In the genomic region with DNA sequence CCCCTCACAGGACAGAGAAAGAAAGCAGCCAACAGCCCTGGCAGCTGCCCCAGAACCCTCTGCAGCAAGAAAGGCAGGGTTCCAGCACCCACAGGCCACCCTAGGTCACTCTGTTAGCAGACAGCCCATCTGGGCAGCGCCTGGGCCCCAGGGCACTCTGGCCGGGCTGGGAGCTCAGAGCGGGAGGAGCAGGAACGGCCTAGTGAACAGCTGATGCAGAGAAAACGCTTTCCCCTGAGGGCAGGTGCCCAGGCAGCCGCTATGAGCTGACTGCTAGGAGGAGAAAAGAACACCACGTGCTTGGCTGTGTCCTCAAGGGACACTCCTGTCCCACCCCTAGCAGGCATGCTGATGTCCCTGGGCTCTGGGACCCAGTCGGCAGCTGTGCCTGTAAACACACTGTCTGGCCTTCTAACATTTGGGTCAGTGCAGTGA, we compare ENCODE assay signal across 8 cellular contexts. TPM values are rescaled to one million over a fixed set of nuclear protein-coding genes. Genes with fewer than 3 reads are reported as not detected.
DNase-seq lines count a peak whose midpoint lies in the region; ATAC-seq and TF ChIP-seq lines count a peak whose summit lies in the region.

No MANE protein-coding gene starts in this region.

- H3K36me3 ChIP-seq in lower lobe of right lung: peaks cover 27% of the 10 kb centered on the region
- peaks cover 23% of the 10 kb centered on the region for H3K36me3 ChIP-seq in upper lobe of right lung
- no peaks in the 10 kb centered on the region for H3K36me3 ChIP-seq in neural progenitor cell

- no peak for DNase-seq in activated naive CD8-positive, alpha-beta T cell treated with anti-CD3 and anti-CD28 coated beads, Interleukin-2, amount 10 ng/mL, durations not matched to agents 7 days and 5 days
- DNase-seq in activated naive CD8-positive, alpha-beta T cell treated with anti-CD3 and anti-CD28 coated beads for 36 hours: no peak
- DNase-seq in amygdala (lab: John Stamatoyannopoulos, UW) (peak in 36 of 56 donors; percentile 27 to 83 (median 59)), lower lobe of right lung (peak; percentile 55), upper lobe of right lung (peak; percentile 71), SKM-1 (lab: John Stamatoyannopoulos, UW; ENCODE audit: unreplicated experiment) (no peak), neural progenitor cell (ENCODE audit: low spot score) (no peak)
- DNase-seq in stimulated activated naive CD4-positive, alpha-beta T cell (lab: John Stamatoyannopoulos, UW): no peak

- H3K27ac Mint-ChIP-seq in activated naive CD8-positive, alpha-beta T cell treated with anti-CD3 and anti-CD28 coated beads, Interleukin-2, amount 10 ng/mL, durations not matched to agents 7 days and 5 days: peak overlapping the region; percentile 72
- H3K27ac Mint-ChIP-seq in activated naive CD8-positive, alpha-beta T cell treated with anti-CD3 and anti-CD28 coated beads for 36 hours: no peak overlapping the region
- H3K27ac Mint-ChIP-seq in neural progenitor cell: no peak overlapping the region

- no peaks in the 10 kb centered on the region for H3K9me3 Mint-ChIP-seq in activated naive CD8-positive, alpha-beta T cell treated with anti-CD3 and anti-CD28 coated beads, Interleukin-2, amount 10 ng/mL, durations not matched to agents 7 days and 5 days
- no peaks in the 10 kb centered on the region for H3K9me3 Mint-ChIP-seq in activated naive CD8-positive, alpha-beta T cell treated with anti-CD3 and anti-CD28 coated beads for 36 hours
- no peaks in the 10 kb centered on the region for H3K9me3 Mint-ChIP-seq in neural progenitor cell

- H3K27me3 ChIP-seq in lower lobe of right lung (ENCODE audit: low read depth) (no peaks in the 10 kb centered on the region), upper lobe of right lung (no peaks in the 10 kb centered on the region), neural progenitor cell (no peaks in the 10 kb centered on the region)

- H3K4me1 ChIP-seq in lower lobe of right lung (peaks cover 77% of the 10 kb centered on the region), upper lobe of right lung (peaks cover 74% of the 10 kb centered on the region), neural progenitor cell (peaks cover 24% of the 10 kb centered on the region)

- H3K27ac ChIP-seq in lower lobe of right lung (peak overlapping the region; percentile 80), upper lobe of right lung (peak overlapping the region; percentile 80), neural progenitor cell (no peak overlapping the region)

- H3K4me3 Mint-ChIP-seq in activated naive CD8-positive, alpha-beta T cell treated with anti-CD3 and anti-CD28 coated beads, Interleukin-2, amount 10 ng/mL, durations not matched to agents 7 days and 5 days: no peak overlapping the region
- no peak overlapping the region for H3K4me3 Mint-ChIP-seq in activated naive CD8-positive, alpha-beta T cell treated with anti-CD3 and anti-CD28 coated beads for 36 hours
- no peak overlapping the region for H3K4me3 Mint-ChIP-seq in neural progenitor cell

- H3K9me3 ChIP-seq in lower lobe of right lung: no peaks in the 10 kb centered on the region
- no peaks in the 10 kb centered on the region for H3K9me3 ChIP-seq in upper lobe of right lung
- H3K9me3 ChIP-seq in neural progenitor cell (ENCODE audit: low read depth): no peaks in the 10 kb centered on the region

- ATAC-seq in activated naive CD8-positive, alpha-beta T cell treated with anti-CD3 and anti-CD28 coated beads, Interleukin-2, amount 10 ng/mL, durations not matched to agents 7 days and 5 days (ENCODE audit: low read depth): no peak
- ATAC-seq in lower lobe of right lung (peak; percentile 34 to 45), upper lobe of right lung (peak; percentile 48)

- H3K4me3 ChIP-seq in lower lobe of right lung: no peak overlapping the region
- peak overlapping the region; percentile 8 for H3K4me3 ChIP-seq in upper lobe of right lung
- H3K4me3 ChIP-seq in neural progenitor cell: no peak overlapping the region

- POLR2A ChIA-PET in activated naive CD8-positive, alpha-beta T cell treated with anti-CD3 and anti-CD28 coated beads, Interleukin-2, amount 10 ng/mL, durations not matched to agents 7 days and 5 days (lab: Charles Lee): interaction anchor here (1.1 to 4.4 kb wide), 4 partner anchors 19 to 84 kb away, joined by 3 to 22 read pairs (median 4); a partner anchor contains a TSS

- no peak overlapping the region for H2AFZ ChIP-seq in neural progenitor cell (replicated peaks)

- H3K9ac ChIP-seq in neural progenitor cell: no peak overlapping the region

- H3K4me1 Mint-ChIP-seq in activated naive CD8-positive, alpha-beta T cell treated with anti-CD3 and anti-CD28 coated beads, Interleukin-2, amount 10 ng/mL, durations not matched to agents 7 days and 5 days: peaks cover 37% of the 10 kb centered on the region
- peaks cover 53% of the 10 kb centered on the region for H3K4me1 Mint-ChIP-seq in activated naive CD8-positive, alpha-beta T cell treated with anti-CD3 and anti-CD28 coated beads for 36 hours
- H3K4me1 Mint-ChIP-seq in neural progenitor cell: peaks cover 32% of the 10 kb centered on the region

- H3K4me2 ChIP-seq in neural progenitor cell: no peak overlapping the region

- TF ChIP-seq CTCF in lower lobe of right lung (IDR thresholded peaks at IDR 0.05) (no peak), upper lobe of right lung (IDR thresholded peaks at IDR 0.05) (no peak), neural progenitor cell (IDR thresholded peaks at IDR 0.05) (no peak)

- peaks cover 6% of the 10 kb centered on the region for H3F3A ChIP-seq in neural progenitor cell (ENCODE audit: low read depth)

- no peaks in the 10 kb centered on the region for H3K27me3 Mint-ChIP-seq in activated naive CD8-positive, alpha-beta T cell treated with anti-CD3 and anti-CD28 coated beads, Interleukin-2, amount 10 ng/mL, durations not matched to agents 7 days and 5 days
- H3K27me3 Mint-ChIP-seq in activated naive CD8-positive, alpha-beta T cell treated with anti-CD3 and anti-CD28 coated beads for 36 hours: no peaks in the 10 kb centered on the region
- peaks cover 9% of the 10 kb centered on the region for H3K27me3 Mint-ChIP-seq in neural progenitor cell (ENCODE audit: insufficient read depth, low read depth)

- peaks cover 7% of the 10 kb centered on the region for H3K36me3 Mint-ChIP-seq in activated naive CD8-positive, alpha-beta T cell treated with anti-CD3 and anti-CD28 coated beads, Interleukin-2, amount 10 ng/mL, durations not matched to agents 7 days and 5 days
- H3K36me3 Mint-ChIP-seq in activated naive CD8-positive, alpha-beta T cell treated with anti-CD3 and anti-CD28 coated beads for 36 hours: peaks cover 1% of the 10 kb centered on the region
- peaks cover 6% of the 10 kb centered on the region for H3K36me3 Mint-ChIP-seq in neural progenitor cell

- H3K79me2 ChIP-seq in neural progenitor cell (ENCODE audit: low read depth): peaks cover 30% of the 10 kb centered on the region

- intact Hi-C loops in lower lobe of right lung (cut with DNase I): no loop called here
- intact Hi-C loops in upper lobe of right lung (cut with DNase I): no loop called here

- H4K20me1 ChIP-seq in neural progenitor cell (ENCODE audit: low read depth): peaks cover 83% of the 10 kb centered on the region

RNA-seq across cellular contexts. Expression of a gene that starts 6.6 kb away (rescaled TPM):
- total RNA-seq in activated naive CD8-positive, alpha-beta T cell treated with anti-CD3 and anti-CD28 coated beads, Interleukin-2, amount 10 ng/mL, durations not matched to agents 7 days and 5 days: 100 to 1,000 TPM; 130 to 134 TPM
- total RNA-seq in activated naive CD8-positive, alpha-beta T cell treated with anti-CD3 and anti-CD28 coated beads for 36 hours: 10 to 100 TPM; 50.3 to 51.9 TPM
- total RNA-seq in lower lobe of right lung: 71.1 TPM
- 66.3 TPM for total RNA-seq in upper lobe of right lung
- total RNA-seq in neural progenitor cell (ENCODE audit: low replicate concordance): 24.1 and 58.8 TPM in 2 replicates

RNA-seq across cellular contexts. Expression of a gene that starts 49.2 kb away (rescaled TPM):
- total RNA-seq in activated naive CD8-positive, alpha-beta T cell treated with anti-CD3 and anti-CD28 coated beads, Interleukin-2, amount 10 ng/mL, durations not matched to agents 7 days and 5 days: 1 to 10 TPM; 4.0 to 4.5 TPM
- total RNA-seq in activated naive CD8-positive, alpha-beta T cell treated with anti-CD3 and anti-CD28 coated beads for 36 hours: 1 to 10 TPM; 1.6 to 2.9 TPM
- total RNA-seq in lower lobe of right lung (38.5 TPM), upper lobe of right lung (27.4 TPM), neural progenitor cell (ENCODE audit: low replicate concordance) (2.0 and 3.0 TPM in 2 replicates)

RNA-seq across cellular contexts. Expression of a gene that starts 52.7 kb away (rescaled TPM):
- total RNA-seq in activated naive CD8-positive, alpha-beta T cell treated with anti-CD3 and anti-CD28 coated beads, Interleukin-2, amount 10 ng/mL, durations not matched to agents 7 days and 5 days: 1 to 10 TPM; 1.4 to 2.3 TPM
- total RNA-seq in activated naive CD8-positive, alpha-beta T cell treated with anti-CD3 and anti-CD28 coated beads for 36 hours: 1 to 10 TPM; 2.3 to 2.8 TPM
- total RNA-seq in lower lobe of right lung (1.4 TPM), upper lobe of right lung (0.75 TPM), neural progenitor cell (ENCODE audit: low replicate concordance) (1.0 and 2.2 TPM in 2 replicates)

Comparison
In these comparisons a context has a peak if more than half of its experiments do, and no peak if none do; other contexts are left out.
1. DNase-seq: peak in amygdala (36 of 56), lower lobe of right lung (single experiment) and upper lobe of right lung (single experiment); none in activated naive CD8-positive, alpha-beta T cell treated with anti-CD3 and anti-CD28 coated beads, Interleukin-2, amount 10 ng/mL, durations not matched to agents 7 days and 5 days (single experiment), activated naive CD8-positive, alpha-beta T cell treated with anti-CD3 and anti-CD28 coated beads for 36 hours (single experiment), SKM-1 (single experiment), stimulated activated naive CD4-positive, alpha-beta T cell (0 of 6) and neural progenitor cell (single experiment).